12 cellular contexts compared by ENCODE assay signal in genomic region chr6:13848553-13849150, GRCh38. TPM values are rescaled to one million over a fixed set of nuclear protein-coding genes. Genes with fewer than 3 reads are reported as not detected.
A peak's percentile ranks its signal among the peaks of the same experiment; 100 is the strongest.
DNase-seq lines count a peak whose midpoint lies in the region; ATAC-seq and TF ChIP-seq lines count a peak whose summit lies in the region.
"Had no signal": no experiment of that assay in that cellular context is flagged by ENCODE, and none has a peak within 500 bp of the region (broad histone marks: within the 10 kb centered on the region; RNA-seq: fewer than 3 reads in every experiment).

No MANE protein-coding gene starts in this region.

- H2AFZ ChIP-seq in GM23338: peak overlapping the region; percentile 89

- H3K36me3 ChIP-seq in GM23338 (ENCODE audit: insufficient read depth): no peaks in the 10 kb centered on the region

- TF ChIP-seq CTCF in GM23338 (conservative IDR thresholded peaks at IDR 0.05; ENCODE audit: low read depth in 2 of 2) (no peak), chondrocyte (IDR thresholded peaks at IDR 0.05) (no peak), osteocyte (IDR thresholded peaks at IDR 0.05) (no peak)

- H4K20me1 ChIP-seq in GM23338 (replicated peaks; ENCODE audit: insufficient read depth): no peaks in the 10 kb centered on the region

- H3K4me3 ChIP-seq in GM23338: no peak overlapping the region

- DNase-seq in GM23338 (ENCODE audit: low spot score) (no peak), NCI-H2081 treated with DMSO at 0.1 percent for 48 hours (lab: John Stamatoyannopoulos, UW) (peak; percentile 40), chondrocyte (ENCODE audit: low spot score) (no peak), osteocyte (ENCODE audit: extremely low spot score, unreplicated experiment) (peak; percentile 51), LoVo (ENCODE audit: low spot score) (no peak)
- DNase-seq: activated naive CD4-positive, alpha-beta T cell; CD4-positive, alpha-beta T cell; GDM1; retina; stimulated activated CD4-positive, alpha-beta T cell treated with anti-CD3 and anti-CD28 coated beads, Interleukin-4, amount 100 ng/mL, for 24 hours had no signal

- no peaks in the 10 kb centered on the region for H3K9me2 ChIP-seq in GM23338 (ENCODE audit: insufficient read depth)

- H3K4me1 ChIP-seq in GM23338 (ENCODE audit: insufficient read depth): peaks cover 19% of the 10 kb centered on the region

- H3K27ac ChIP-seq in GM23338 (ENCODE audit: low read depth): peak overlapping the region; percentile 72; the same call in 1 of the 2 replicates

- H3F3A ChIP-seq in GM23338 (replicated peaks; ENCODE audit: low read depth): no peaks in the 10 kb centered on the region

- ATAC-seq in GM23338 (peak; percentile 64), HG03378 (IDR thresholded peaks at IDR 0.05; ENCODE audit: unreplicated experiment) (no peak), GM21526 (IDR thresholded peaks at IDR 0.05; ENCODE audit: low FRiP score, unreplicated experiment) (no peak)

- H3K36me3 Mint-ChIP-seq in GM23338 (ENCODE audit: low read depth) (no peaks in the 10 kb centered on the region; the same call in 2 of the 3 replicates), chondrocyte (ENCODE audit: low read depth) (no peaks in the 10 kb centered on the region), osteocyte (ENCODE audit: unreplicated experiment) (no peaks in the 10 kb centered on the region)

- H3K4me1 Mint-ChIP-seq in GM23338 (peaks cover 22% of the 10 kb centered on the region), chondrocyte (ENCODE audit: low read depth) (peaks cover 7% of the 10 kb centered on the region), osteocyte (ENCODE audit: unreplicated experiment) (peaks cover 6% of the 10 kb centered on the region)

- H3K27me3 Mint-ChIP-seq in GM23338 (ENCODE audit: insufficient read depth, low read depth, poor library complexity): peaks cover 7% of the 10 kb centered on the region
- peaks cover 4% of the 10 kb centered on the region for H3K27me3 Mint-ChIP-seq in chondrocyte (ENCODE audit: low read depth)
- peaks cover 23% of the 10 kb centered on the region for H3K27me3 Mint-ChIP-seq in osteocyte (ENCODE audit: unreplicated experiment)

- H3K27me3 ChIP-seq in GM23338 (ENCODE audit: insufficient read depth): no peaks in the 10 kb centered on the region

- no peak overlapping the region for H3K4me3 Mint-ChIP-seq in GM23338
- peak overlapping the region; percentile 13 for H3K4me3 Mint-ChIP-seq in chondrocyte (ENCODE audit: unreplicated experiment)
- no peak overlapping the region for H3K4me3 Mint-ChIP-seq in osteocyte (ENCODE audit: unreplicated experiment)
- H3K4me3 Mint-ChIP-seq: CD4-positive, alpha-beta T cell had no signal

- H3K27ac Mint-ChIP-seq in GM23338 (peak overlapping the region; percentile 28; the same call in 1 of the 2 replicates), chondrocyte (ENCODE audit: unreplicated experiment) (peak overlapping the region; percentile 74), osteocyte (ENCODE audit: unreplicated experiment) (no peak overlapping the region)
- H3K27ac Mint-ChIP-seq: CD4-positive, alpha-beta T cell had no signal

- no peaks in the 10 kb centered on the region for H3K79me2 ChIP-seq in GM23338 (replicated peaks; ENCODE audit: insufficient read depth)

- H3K9me3 Mint-ChIP-seq in GM23338: no peaks in the 10 kb centered on the region; the same call in 2 of the 3 replicates
- no peaks in the 10 kb centered on the region for H3K9me3 Mint-ChIP-seq in chondrocyte (ENCODE audit: low read depth)
- H3K9me3 Mint-ChIP-seq in osteocyte (ENCODE audit: unreplicated experiment): no peaks in the 10 kb centered on the region
- H3K9me3 Mint-ChIP-seq: CD4-positive, alpha-beta T cell had no signal

- peak overlapping the region; percentile 53; the same call in 1 of the 2 replicates for H3K4me2 ChIP-seq in GM23338

TF ChIP-seq in GM23338, 12 proteins besides CTCF, POLR2A, EP300 and RAD21 (continues in another document):
- no peak for TF ChIP-seq REST (IDR thresholded peaks at IDR 0.05; ENCODE audit: unreplicated experiment)
- no peak for TF ChIP-seq JUNB (IDR thresholded peaks at IDR 0.05; ENCODE audit: unreplicated experiment)
- no peak for TF ChIP-seq ZNF462 (CRISPR knock-in tag; IDR thresholded peaks at IDR 0.05)
- no peak for TF ChIP-seq ZNF331 (CRISPR knock-in tag; IDR thresholded peaks at IDR 0.05; ENCODE audit: low read depth)

RNA-seq across cellular contexts. Expression of gene MCUR1, which starts 34.3 kb away (rescaled TPM):
- 20.3 and 21.0 TPM in 2 replicates for total RNA-seq in GM23338 (2014; rRNA removed; shearing (Covaris generic))
- polyA plus RNA-seq in GM23338 (2016; fragmentation: Nextera tagmentation; extraction: Ambion mirVana): 63.5 and 65.3 TPM in 2 replicates
- total RNA-seq in chondrocyte: 18.8 to 31.7 TPM (median 28.7 TPM) in 3 replicates
- total RNA-seq in osteocyte: 23.4 and 24.8 TPM in 2 replicates

Comparison
In these comparisons a context has a peak if more than half of its experiments do, and no peak if none do; other contexts are left out.
1. DNase-seq: peak in NCI-H2081 treated with DMSO at 0.1 percent for 48 hours (single experiment) and osteocyte (single experiment); none in GM23338 (single experiment), chondrocyte (single experiment) and LoVo (single experiment).